In the genomic region with DNA sequence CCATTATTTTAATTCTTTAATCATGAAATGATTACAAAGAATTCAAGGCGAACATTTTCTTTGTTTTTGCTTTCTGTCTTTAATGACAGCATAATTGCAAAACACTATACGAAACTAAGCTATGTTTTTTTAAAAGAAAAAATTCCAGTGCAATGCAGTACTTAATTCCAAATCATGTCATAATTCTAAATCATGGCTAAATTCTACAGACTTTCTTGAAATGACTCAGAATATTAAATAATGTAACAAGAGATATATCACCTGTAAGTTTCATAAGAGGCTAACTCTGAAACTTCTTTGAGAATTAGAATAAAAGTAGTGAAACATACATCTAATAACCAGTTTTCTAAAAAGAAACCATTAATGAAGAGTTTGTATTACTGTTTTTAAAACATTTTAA, we compare ENCODE assay signal across 28 cellular contexts.
"Had no signal": no experiment of that assay in that cellular context is flagged by ENCODE, and none has a peak within 500 bp of the region (broad histone marks: within the 10 kb centered on the region; RNA-seq: fewer than 3 reads in every experiment).

No MANE protein-coding gene starts in this region.

- H3K27me3 ChIP-seq: adrenal gland, ascending aorta, breast epithelium, cardiac muscle cell, colonic mucosa had no signal

- H3K27ac ChIP-seq: adrenal gland, ascending aorta, breast epithelium, cardiac muscle cell, colonic mucosa, WERI-Rb-1 had no signal

- H3K4me3 ChIP-seq: adrenal gland, ascending aorta, breast epithelium, cardiac muscle cell, colonic mucosa had no signal

- DNase-seq: activated B cell treated with CpG ODN at 0.5 μM for 24 hours; activated CD4-positive, alpha-beta T cell treated with anti-CD3 and anti-CD28 coated beads for 48 hours; activated CD4-positive, alpha-beta T cell treated with anti-CD3 and anti-CD28 coated beads, Interleukin-2, amount 50 U/mL, for 1 hour; activated CD4-positive, alpha-beta T cell treated with anti-CD3 and anti-CD28 coated beads, Interleukin-2, amount 50 U/mL, for 48 hours; activated CD8-positive, alpha-beta memory T cell treated with anti-CD3 and anti-CD28 coated beads for 24 hours; activated CD8-positive, alpha-beta T cell treated with anti-CD3 and anti-CD28 coated beads for 36 hours; activated effector memory CD4-positive, alpha-beta T cell treated with Interleukin-2 at 50 U/mL for 16 hours; activated gamma-delta T cell treated with Interleukin-2 at 50 U/mL for 16 hours; activated naive CD4-positive, alpha-beta T cell treated with anti-CD3 and anti-CD28 coated beads, Interleukin-2, amount 50 U/mL, for 16 hours; activated naive CD4-positive, alpha-beta T cell treated with Interleukin-2 at 50 U/mL for 16 hours; activated T-cell treated with anti-CD3 and anti-CD28 coated beads, Interleukin-2, amount 50 U/mL, for 4 hours; adrenal gland; central memory CD4-positive, alpha-beta T cell; cerebellar nuclear complex; colonic mucosa; effector CD8-positive, alpha-beta T cell; foreskin fibroblast; head of caudate nucleus; T-helper 1 cell; T-helper 17 cell; T1000; WERI-Rb-1 had no signal

- H3K4me1 ChIP-seq: adrenal gland, breast epithelium, colonic mucosa had no signal

- H3K36me3 ChIP-seq: adrenal gland, ascending aorta, breast epithelium, cardiac muscle cell, colonic mucosa, WERI-Rb-1 had no signal

- H3K9me3 ChIP-seq: adrenal gland, ascending aorta, breast epithelium, colonic mucosa had no signal

- ATAC-seq: activated CD4-positive, CD25-positive, alpha-beta regulatory T cell treated with anti-CD3 and anti-CD28 coated beads, Interleukin-2, amount 50 U/mL, for 24 hours; activated CD8-positive, alpha-beta T cell treated with anti-CD3 and anti-CD28 coated beads for 36 hours; activated T-cell treated with anti-CD3 and anti-CD28 coated beads, Interleukin-2, amount 50 U/mL, for 4 hours; activated T-helper 17 cell treated with anti-CD3 and anti-CD28 coated beads, Interleukin-2, amount 50 U/mL, for 72 hours; esophagus mucosa; T-helper 17 cell had no signal
